8 cellular contexts compared by ENCODE assay signal in the genomic region with DNA sequence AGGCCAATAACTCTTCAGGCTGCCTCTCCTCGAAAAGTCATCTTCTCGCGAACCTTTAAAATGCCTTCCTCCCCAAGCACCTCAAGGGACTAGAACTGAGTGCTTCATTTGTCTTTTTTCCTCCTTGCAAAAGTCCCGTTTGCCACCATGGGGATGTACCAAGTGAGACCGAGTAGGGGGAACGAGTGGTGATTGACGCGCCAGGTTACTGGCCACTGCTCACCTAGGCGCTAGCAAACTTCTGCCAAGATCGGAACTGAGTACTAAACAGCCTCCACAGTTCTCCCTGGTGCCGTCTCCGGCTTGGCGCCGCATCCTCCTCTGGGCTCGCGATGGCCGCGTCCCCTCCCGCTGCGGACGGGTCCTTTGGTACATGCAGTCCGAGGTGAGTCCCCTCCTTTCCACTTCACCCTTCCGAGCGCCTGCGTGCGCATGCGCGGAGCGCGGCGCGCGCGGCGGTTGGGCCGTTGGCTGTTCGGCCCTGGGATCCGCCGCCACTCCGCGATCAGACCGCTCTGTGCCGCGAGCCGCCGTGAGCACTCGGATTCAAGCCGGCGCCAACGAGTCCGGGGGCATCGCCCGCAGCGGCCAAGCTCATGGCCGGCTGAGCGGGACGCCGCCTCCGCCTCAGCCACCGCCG. TPM values are rescaled to one million over a fixed set of nuclear protein-coding genes. Genes with fewer than 3 reads are reported as not detected.
DNase-seq lines count a peak whose midpoint lies in the region; ATAC-seq lines count a peak whose summit lies in the region.

Gene CDK16 (plus strand): TSS at position 402 of the 640 bp plus-strand sequence. CDS start 4,877 bp downstream, outside the sequence.

- peak within 1 kb of the TSS; percentile 95 for H3K9ac ChIP-seq in NT2/D1 (ENCODE audit: insufficient read length, low read depth)

- peaks cover 23% of the 10 kb centered on the region for H3K4me1 ChIP-seq in NT2/D1 (ENCODE audit: insufficient read depth, insufficient read length)

- no peaks in the 10 kb centered on the region for H3K27me3 ChIP-seq in NT2/D1 (ENCODE audit: insufficient read depth, insufficient read length)

- DNase-seq in COR-L47 (lab: John Stamatoyannopoulos, UW) (peak; percentile 53), HT1080 (ENCODE audit: low read depth) (peak; percentile 73), NT2/D1 (ENCODE audit: low read depth, low spot score) (peak; percentile 40), middle frontal gyrus (ENCODE audit: extremely low spot score, low spot score) (peak; percentile 37)
- peak; percentile 76 for DNase-seq in activated CD8-positive, alpha-beta memory T cell treated with anti-CD3 and anti-CD28 coated beads, Interleukin-2, amount 50 U/mL, for 4 hours
- DNase-seq in stimulated activated CD8-positive, alpha-beta memory T cell treated with anti-CD3 and anti-CD28 coated beads, Interleukin-4, amount 100 ng/mL, for 1 hour (ENCODE audit: low read depth in 2 of 2, low spot score in 1 of 2), result peak; percentile 34 to 50

- ATAC-seq in GM21367 (IDR thresholded peaks at IDR 0.05; ENCODE audit: unreplicated experiment), result peak; percentile 17

- no peaks in the 10 kb centered on the region for H3K9me3 ChIP-seq in NT2/D1 (ENCODE audit: insufficient read depth, low read length)

- in situ Hi-C loops in endometrial microvascular endothelial cells (cut with HindIII; ENCODE audit: inconsistent ontology term, low pct_unique_long_range_greater_than_20kb, low sequenced_read_pairs), result no loop called here

- peaks cover 69% of the 10 kb centered on the region for H3K36me3 ChIP-seq in NT2/D1 (ENCODE audit: insufficient read depth, insufficient read length, low read length)

- peak within 1 kb of the TSS; percentile 89 for H3K4me3 ChIP-seq in NT2/D1 (ENCODE audit: insufficient read length, low read depth)

RNA-seq across cellular contexts. Expression of gene CDK16, which starts in this region (rescaled TPM):
- 80.3 and 91.8 TPM in 2 replicates for total RNA-seq in HT1080 (2014; rRNA removed; shearing (Covaris generic))
- polyA plus RNA-seq in HT1080 (2015; cell fraction: cytosol; rRNA removed), result 106 and 120 TPM in 2 replicates
- polyA plus RNA-seq in HT1080 (2015; cell fraction: nucleus; rRNA removed), result 108 and 112 TPM in 2 replicates
- total RNA-seq in endometrial microvascular endothelial cells (ENCODE audit: inconsistent ontology term), result 115 TPM

Comparison
In these comparisons a context has a peak if more than half of its experiments do, and no peak if none do; other contexts are left out.
1. Peak in every context shown above with its lines: DNase-seq, ATAC-seq and H3K4me3 ChIP-seq.